24 cellular contexts compared by ENCODE assay signal in genomic region chr9:18923167-18923566, GRCh38.
"Had no signal": no experiment of that assay in that cellular context is flagged by ENCODE, and none has a peak within 500 bp of the region (broad histone marks: within the 10 kb centered on the region; RNA-seq: fewer than 3 reads in every experiment).

No MANE protein-coding gene starts in this region.

- H3K36me3 Mint-ChIP-seq: activated CD4-positive, alpha-beta memory T cell treated with anti-CD3 and anti-CD28 coated beads for 36 hours; activated naive CD8-positive, alpha-beta T cell; brain had no signal

- H3K27me3 Mint-ChIP-seq: activated CD4-positive, alpha-beta memory T cell treated with anti-CD3 and anti-CD28 coated beads for 36 hours; activated CD4-positive, alpha-beta T cell treated with anti-CD3 and anti-CD28 coated beads, Interleukin-2, amount 10 ng/mL, durations not matched to agents 7 days and 5 days; activated naive CD8-positive, alpha-beta T cell had no signal

- H3K4me1 Mint-ChIP-seq: activated CD4-positive, alpha-beta T cell treated with anti-CD3 and anti-CD28 coated beads, Interleukin-2, amount 10 ng/mL, durations not matched to agents 7 days and 5 days; activated T-helper 17 cell treated with anti-CD3 and anti-CD28 coated beads, Interleukin-2, amount 50 U/mL, for 72 hours; central memory CD8-positive, alpha-beta T cell; T-helper 17 cell had no signal

- H3K9me3 Mint-ChIP-seq: activated CD4-positive, alpha-beta memory T cell treated with anti-CD3 and anti-CD28 coated beads for 36 hours; activated CD4-positive, alpha-beta T cell treated with anti-CD3 and anti-CD28 coated beads, Interleukin-2, amount 10 ng/mL, durations not matched to agents 7 days and 5 days; activated naive CD4-positive, alpha-beta T cell treated with anti-CD3 and anti-CD28 coated beads for 36 hours; activated T-helper 17 cell treated with anti-CD3 and anti-CD28 coated beads, Interleukin-2, amount 50 U/mL, for 72 hours; brain; central memory CD8-positive, alpha-beta T cell had no signal

- H3K27ac Mint-ChIP-seq: activated CD4-positive, alpha-beta memory T cell treated with anti-CD3 and anti-CD28 coated beads for 36 hours; activated CD4-positive, alpha-beta T cell treated with anti-CD3 and anti-CD28 coated beads, Interleukin-2, amount 10 ng/mL, durations not matched to agents 7 days and 5 days; activated naive CD4-positive, alpha-beta T cell treated with anti-CD3 and anti-CD28 coated beads for 36 hours; activated naive CD8-positive, alpha-beta T cell; activated T-helper 17 cell treated with anti-CD3 and anti-CD28 coated beads, Interleukin-2, amount 50 U/mL, for 72 hours; brain; T-helper 17 cell had no signal

- H3K4me3 Mint-ChIP-seq: activated CD4-positive, alpha-beta memory T cell treated with anti-CD3 and anti-CD28 coated beads for 36 hours; activated CD4-positive, alpha-beta T cell treated with anti-CD3 and anti-CD28 coated beads, Interleukin-2, amount 10 ng/mL, durations not matched to agents 7 days and 5 days; activated naive CD4-positive, alpha-beta T cell treated with anti-CD3 and anti-CD28 coated beads for 36 hours; activated naive CD8-positive, alpha-beta T cell; activated T-helper 17 cell treated with anti-CD3 and anti-CD28 coated beads, Interleukin-2, amount 50 U/mL, for 72 hours; brain; central memory CD8-positive, alpha-beta T cell; T-helper 17 cell had no signal

- ATAC-seq: activated T-helper 17 cell treated with anti-CD3 and anti-CD28 coated beads, Interleukin-2, amount 50 U/mL, for 72 hours; PC-3; T-helper 17 cell had no signal

- DNase-seq: activated CD4-positive, alpha-beta memory T cell treated with anti-CD3 and anti-CD28 coated beads for 36 hours; activated CD4-positive, alpha-beta T cell treated with anti-CD3 and anti-CD28 coated beads, Interleukin-2, amount 10 ng/mL, durations not matched to agents 7 days and 5 days; activated CD4-positive, CD25-positive, alpha-beta regulatory T cell; activated CD8-positive, alpha-beta memory T cell treated with anti-CD3 and anti-CD28 coated beads for 24 hours; activated gamma-delta T cell; activated naive CD4-positive, alpha-beta T cell treated with anti-CD3 and anti-CD28 coated beads for 36 hours; activated T-cell treated with anti-CD3 and anti-CD28 coated beads, Interleukin-2, amount 50 U/mL, for 48 hours; amygdala; MM.1S; NCI-H1105; NCI-H1436; NCI-H1694 treated with DMSO at 0.1 percent for 48 hours; NCI-H2029 treated with DMSO at 0.1 percent for 48 hours; NCI-H2171; NCI-H2227 treated with DMSO at 0.1 percent for 48 hours; NCI-H510A; NCI-H526 treated with DMSO at 0.1 percent for 48 hours; PC-3; T-helper 17 cell; T-helper 9 cell had no signal
